25 cellular contexts compared by ENCODE assay signal in genomic region chrX:94065091-94065490, GRCh38.
DNase-seq lines count a peak whose midpoint lies in the region; ATAC-seq and TF ChIP-seq lines count a peak whose summit lies in the region.
"Had no signal": no experiment of that assay in that cellular context is flagged by ENCODE, and none has a peak within 500 bp of the region (broad histone marks: within the 10 kb centered on the region; RNA-seq: fewer than 3 reads in every experiment).

No MANE protein-coding gene starts in this region.

- H3K4me1 ChIP-seq in GM23338 (ENCODE audit: insufficient read depth) (no peaks in the 10 kb centered on the region), neural progenitor cell (no peaks in the 10 kb centered on the region)
- H3K4me1 ChIP-seq: A549, BLaER1 had no signal

- H3K36me3 ChIP-seq in GM23338 (ENCODE audit: insufficient read depth), result no peaks in the 10 kb centered on the region
- H3K36me3 ChIP-seq in neural progenitor cell, result no peaks in the 10 kb centered on the region
- H3K36me3 ChIP-seq: BLaER1 had no signal

- no peak for DNase-seq in GM23338 (ENCODE audit: low spot score)
- no peak for DNase-seq in WTC11 (ENCODE audit: low spot score)
- DNase-seq in neural progenitor cell (ENCODE audit: low spot score), result no peak
- DNase-seq in NCI-H1417 treated with DMSO at 0.1 percent for 48 hours (lab: John Stamatoyannopoulos, UW), result no peak
- DNase-seq in SKM-1 (lab: John Stamatoyannopoulos, UW; ENCODE audit: unreplicated experiment), result no peak
- DNase-seq in mesothelial cell of epicardium (ENCODE audit: low spot score in 2 of 2, unreplicated experiment in 2 of 2), result no peak
- DNase-seq: AML-193; C1 segment of cervical spinal cord; CD4-positive, alpha-beta memory T cell; CD4-positive, CD25-positive, alpha-beta regulatory T cell; CD8-positive, alpha-beta memory T cell; COR-L47; DMS 273 treated with DMSO at 0.1 percent for 48 hours; DMS153; DMS53; DMS79; DND-41; EL; GDM1 had no signal

- H3K27me3 Mint-ChIP-seq in GM23338 (ENCODE audit: insufficient read depth, low read depth, poor library complexity), result no peaks in the 10 kb centered on the region
- no peaks in the 10 kb centered on the region for H3K27me3 Mint-ChIP-seq in WTC11 (ENCODE audit: low read depth)
- H3K27me3 Mint-ChIP-seq in neural progenitor cell (ENCODE audit: insufficient read depth, low read depth), result peaks cover 2% of the 10 kb centered on the region
- no peaks in the 10 kb centered on the region for H3K27me3 Mint-ChIP-seq in mesothelial cell of epicardium (ENCODE audit: low read depth)
- H3K27me3 Mint-ChIP-seq: B cell; CD4-positive, alpha-beta memory T cell; CD4-positive, CD25-positive, alpha-beta regulatory T cell; CD8-positive, alpha-beta memory T cell had no signal

- TF ChIP-seq CTCF in GM23338 (conservative IDR thresholded peaks at IDR 0.05; ENCODE audit: low read depth in 2 of 2) (no peak), WTC11 (IDR thresholded peaks at IDR 0.05) (no peak), neural progenitor cell (IDR thresholded peaks at IDR 0.05) (no peak), mesothelial cell of epicardium (IDR thresholded peaks at IDR 0.05; ENCODE audit: unreplicated experiment) (no peak)

- no peak overlapping the region for H3K27ac Mint-ChIP-seq in GM23338
- H3K27ac Mint-ChIP-seq in WTC11, result peak overlapping the region; percentile 34; the same call in 1 of the 2 replicates
- no peak overlapping the region for H3K27ac Mint-ChIP-seq in neural progenitor cell
- no peak overlapping the region for H3K27ac Mint-ChIP-seq in mesothelial cell of epicardium
- H3K27ac Mint-ChIP-seq: B cell; CD14-positive monocyte; CD4-positive, alpha-beta memory T cell; CD4-positive, CD25-positive, alpha-beta regulatory T cell; CD8-positive, alpha-beta memory T cell had no signal

- no peak overlapping the region for H3K27ac ChIP-seq in GM23338 (ENCODE audit: low read depth)
- H3K27ac ChIP-seq in neural progenitor cell, result no peak overlapping the region
- H3K27ac ChIP-seq: 22Rv1, A549, BLaER1 had no signal

- POLR2A ChIA-PET in WTC11 (lab: Charles Lee), result no interaction called here

- H3K27me3 ChIP-seq in GM23338 (ENCODE audit: insufficient read depth) (no peaks in the 10 kb centered on the region), neural progenitor cell (no peaks in the 10 kb centered on the region)

- peaks cover 9% of the 10 kb centered on the region; the same call in 2 of the 3 replicates for H3K4me1 Mint-ChIP-seq in GM23338
- H3K4me1 Mint-ChIP-seq in WTC11, result peaks cover 32% of the 10 kb centered on the region
- no peaks in the 10 kb centered on the region for H3K4me1 Mint-ChIP-seq in neural progenitor cell
- H3K4me1 Mint-ChIP-seq in mesothelial cell of epicardium, result peaks cover 10% of the 10 kb centered on the region
- H3K4me1 Mint-ChIP-seq: B cell; CD14-positive monocyte; CD4-positive, alpha-beta memory T cell; CD4-positive, CD25-positive, alpha-beta regulatory T cell; CD8-positive, alpha-beta memory T cell had no signal

- H3K4me3 Mint-ChIP-seq in GM23338 (no peak overlapping the region), WTC11 (no peak overlapping the region), neural progenitor cell (no peak overlapping the region), mesothelial cell of epicardium (no peak overlapping the region)
- H3K4me3 Mint-ChIP-seq: B cell; CD14-positive monocyte; CD4-positive, alpha-beta memory T cell; CD4-positive, CD25-positive, alpha-beta regulatory T cell; CD8-positive, alpha-beta memory T cell had no signal

- H3K4me2 ChIP-seq in GM23338, result no peak overlapping the region
- no peak overlapping the region for H3K4me2 ChIP-seq in neural progenitor cell
- H3K4me2 ChIP-seq: A549, BLaER1 had no signal

- no peaks in the 10 kb centered on the region for H3K9me3 ChIP-seq in neural progenitor cell (ENCODE audit: low read depth)
- H3K9me3 ChIP-seq: A549, BLaER1 had no signal

- peak overlapping the region; percentile 56; the same call in 1 of the 2 replicates for H2AFZ ChIP-seq in GM23338
- peak overlapping the region; percentile 52 for H2AFZ ChIP-seq in neural progenitor cell (replicated peaks)

- H4K20me1 ChIP-seq in GM23338 (replicated peaks; ENCODE audit: insufficient read depth), result no peaks in the 10 kb centered on the region
- H4K20me1 ChIP-seq in neural progenitor cell (ENCODE audit: low read depth), result no peaks in the 10 kb centered on the region
- H4K20me1 ChIP-seq: BLaER1 had no signal

- no peaks in the 10 kb centered on the region for H3K9me2 ChIP-seq in GM23338 (ENCODE audit: insufficient read depth)

- no peak overlapping the region for H3K4me3 ChIP-seq in GM23338
- no peak overlapping the region for H3K4me3 ChIP-seq in neural progenitor cell
- H3K4me3 ChIP-seq: A549, BLaER1, GM12878 had no signal

- peaks cover 7% of the 10 kb centered on the region; the same call in 1 of the 3 replicates for H3K9me3 Mint-ChIP-seq in GM23338
- peaks cover 14% of the 10 kb centered on the region for H3K9me3 Mint-ChIP-seq in WTC11
- no peaks in the 10 kb centered on the region for H3K9me3 Mint-ChIP-seq in neural progenitor cell
- H3K9me3 Mint-ChIP-seq in mesothelial cell of epicardium, result peaks cover 12% of the 10 kb centered on the region
- H3K9me3 Mint-ChIP-seq: CD14-positive monocyte had no signal

- no peaks in the 10 kb centered on the region for H3F3A ChIP-seq in GM23338 (replicated peaks; ENCODE audit: low read depth)
- H3F3A ChIP-seq in neural progenitor cell (ENCODE audit: low read depth), result no peaks in the 10 kb centered on the region

- no peak overlapping the region for H3K9ac ChIP-seq in neural progenitor cell
- H3K9ac ChIP-seq: BLaER1 had no signal

- H3K36me3 Mint-ChIP-seq in GM23338 (ENCODE audit: low read depth) (peaks cover 15% of the 10 kb centered on the region), WTC11 (peaks cover 8% of the 10 kb centered on the region), neural progenitor cell (no peaks in the 10 kb centered on the region), mesothelial cell of epicardium (no peaks in the 10 kb centered on the region)
- H3K36me3 Mint-ChIP-seq: CD14-positive monocyte; CD4-positive, alpha-beta memory T cell; CD4-positive, CD25-positive, alpha-beta regulatory T cell; CD8-positive, alpha-beta memory T cell had no signal

- CTCF ChIA-PET in WTC11 (lab: Charles Lee), result no interaction called here

- ATAC-seq in GM23338, result no peak
- ATAC-seq in WTC11, result no peak
- ATAC-seq: A549, GM12878 had no signal

- H3K79me2 ChIP-seq in GM23338 (replicated peaks; ENCODE audit: insufficient read depth) (no peaks in the 10 kb centered on the region), neural progenitor cell (ENCODE audit: low read depth) (no peaks in the 10 kb centered on the region)

TF ChIP-seq in GM23338, 12 proteins besides CTCF, POLR2A, EP300 and RAD21:
- no peak for TF ChIP-seq CREB1 (CRISPR knock-in tag; IDR thresholded peaks at IDR 0.05; ENCODE audit: low read depth)
TF ChIP-seq in GM23338: peak in this region for 0.

TF ChIP-seq in WTC11, 78 proteins besides CTCF, POLR2A, EP300 and RAD21:
- no peak for TF ChIP-seq ZNF281 (CRISPR knock-in tag; IDR thresholded peaks at IDR 0.05)
- no peak for TF ChIP-seq IRF2 (CRISPR knock-in tag; IDR thresholded peaks at IDR 0.05; ENCODE audit: borderline replicate concordance, low read depth)
- no peak for TF ChIP-seq GRHL2 (CRISPR knock-in tag; IDR thresholded peaks at IDR 0.05; ENCODE audit: insufficient replicate concordance, severe bottlenecking)
- TF ChIP-seq EMX1 (CRISPR knock-in tag; IDR thresholded peaks at IDR 0.05), result no peak
- no peak for TF ChIP-seq ZBTB21 (CRISPR knock-in tag; IDR thresholded peaks at IDR 0.05; ENCODE audit: borderline replicate concordance)
